ENCODE assay signal across 19 cellular contexts in the genomic region with DNA sequence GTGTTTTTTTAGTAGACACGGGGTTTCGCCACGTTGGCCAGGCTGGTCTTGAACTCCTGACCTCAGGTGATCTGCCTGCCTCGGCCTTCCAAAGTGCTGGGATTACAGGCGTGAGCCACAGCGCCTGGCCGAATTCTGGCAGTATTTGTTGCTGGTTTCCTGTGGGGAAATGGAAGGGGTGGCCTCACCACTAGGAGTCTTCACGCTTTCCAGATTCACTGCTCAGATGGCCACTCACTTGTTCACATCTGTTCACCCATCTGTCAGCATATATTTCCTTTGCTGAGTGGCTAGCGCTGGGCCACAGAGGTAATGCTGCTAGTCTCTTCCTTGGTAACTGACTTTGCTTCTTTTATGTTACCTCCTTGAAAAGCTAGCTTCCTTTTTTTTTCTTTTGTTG. TPM values are rescaled to one million over a fixed set of nuclear protein-coding genes. Genes with fewer than 3 reads are reported as not detected.
DNase-seq lines count a peak whose midpoint lies in the region; ATAC-seq, FAIRE-seq and TF ChIP-seq lines count a peak whose summit lies in the region.
"Had no signal": no experiment of that assay in that cellular context is flagged by ENCODE, and none has a peak within 500 bp of the region (broad histone marks: within the 10 kb centered on the region; RNA-seq: fewer than 3 reads in every experiment).

No MANE protein-coding gene starts in this region.

- POLR2A ChIA-PET in endothelial cell of umbilical vein (lab: Charles Lee), result no interaction called here

- DNase-seq in NCI-H1694 (lab: John Stamatoyannopoulos, UW) (peak; percentile 20), NCI-H82 treated with DMSO at 0.1 percent for 48 hours (lab: John Stamatoyannopoulos, UW; ENCODE audit: unreplicated experiment) (peak; percentile 88), endothelial cell of umbilical vein (ENCODE audit: low read depth, low spot score) (peak; percentile 19), GM13976 (ENCODE audit: low spot score) (no peak)
- no peak for DNase-seq in effector memory CD4-positive, alpha-beta T cell
- DNase-seq in stimulated activated CD4-positive, alpha-beta T cell treated with anti-CD3 and anti-CD28 coated beads, Interleukin-4, amount 100 ng/mL, for 1 hour, result no peak
- DNase-seq: BE2C; Calu3; CD4-positive, alpha-beta memory T cell; DMS79; NCI-H187 treated with DMSO at 0.1 percent for 48 hours; NCI-H345; NCI-H526 treated with DMSO at 0.1 percent for 48 hours; NK-92 treated with Interleukin-12 subunit alpha and Interleukin-12 subunit beta, amount 100 ng/mL, for 24 hours; Peyer's patch had no signal

- H3K4me1 ChIP-seq in BLaER1 treated with 17β-estradiol and CSF1 and Interleukin-3, amounts not matched to agents 10 nM and 100 nM, result peaks cover 14 to 81% (median 69%) of the 10 kb centered on the region in 10 experiments; a peak in 18 of 20 replicates
- H3K4me1 ChIP-seq in endothelial cell of umbilical vein (ENCODE audit: control insufficient read depth, extremely low read depth, insufficient read depth, low read length), result no peaks in the 10 kb centered on the region
- H3K4me1 ChIP-seq in effector memory CD4-positive, alpha-beta T cell (ENCODE audit: control insufficient read depth, insufficient read depth, low read length, poor library complexity, severe bottlenecking), result peaks cover 7% of the 10 kb centered on the region
- H3K4me1 ChIP-seq: BE2C had no signal

- peaks cover 8 to 18% (median 12%) of the 10 kb centered on the region in 11 experiments for H3K9me3 ChIP-seq in BLaER1 treated with 17β-estradiol and CSF1 and Interleukin-3, amounts not matched to agents 10 nM and 100 nM (replicated peaks in 1 of 11)
- no peaks in the 10 kb centered on the region for H3K9me3 ChIP-seq in endothelial cell of umbilical vein (replicated peaks; ENCODE audit: control insufficient read depth, insufficient read depth, low read length)
- no peaks in the 10 kb centered on the region for H3K9me3 ChIP-seq in effector memory CD4-positive, alpha-beta T cell (ENCODE audit: control insufficient read depth, low read length)
- H3K9me3 ChIP-seq: BE2C had no signal

- no peak for ATAC-seq in GM19324 (IDR thresholded peaks at IDR 0.05; ENCODE audit: low FRiP score, unreplicated experiment)
- ATAC-seq: Right ventricle myocardium inferior had no signal

- no peak overlapping the region for H3K4me3 ChIP-seq in BLaER1 treated with 17β-estradiol and CSF1 and Interleukin-3, amounts not matched to agents 10 nM and 100 nM
- no peak overlapping the region for H3K4me3 ChIP-seq in endothelial cell of umbilical vein (replicated peaks in 1 of 3; ENCODE audit: insufficient read depth in 1 of 3, low read depth in 1 of 3, low read length in 3 of 3)
- H3K4me3 ChIP-seq in effector memory CD4-positive, alpha-beta T cell (ENCODE audit: insufficient read depth, low read depth, low read length, poor library complexity, severe bottlenecking), result no peak overlapping the region
- H3K4me3 ChIP-seq: Peyer's patch had no signal

- H2AFZ ChIP-seq in endothelial cell of umbilical vein (ENCODE audit: low read depth, low read length), result no peak overlapping the region

- TF ChIP-seq CTCF in endothelial cell of umbilical vein (IDR thresholded peaks at IDR 0.05; ENCODE audit: extremely low read depth in 1 of 2, insufficient read depth in 1 of 2, low read depth in 1 of 2, low read length in 2 of 2), result peak in 1 of 2 donors; percentile 21
- no peak for TF ChIP-seq CTCF in GM13976 (IDR thresholded peaks at IDR 0.05; ENCODE audit: borderline replicate concordance, control extremely low read depth, extremely low read depth, insufficient read depth, missing control alignments)

- peak overlapping the region in 6 of 11 experiments; percentile 24 to 89 (median 82); a peak in 8 of 22 replicates for H3K4me2 ChIP-seq in BLaER1 treated with 17β-estradiol and CSF1 and Interleukin-3, amounts not matched to agents 10 nM and 100 nM
- H3K4me2 ChIP-seq in endothelial cell of umbilical vein (ENCODE audit: insufficient read depth, low read length), result no peak overlapping the region

- no peaks in the 10 kb centered on the region for H3K9me1 ChIP-seq in endothelial cell of umbilical vein (replicated peaks; ENCODE audit: control insufficient read depth, extremely low read depth, insufficient read depth, low read length)

- no peak for FAIRE-seq in endothelial cell of umbilical vein (lab: Jason Lieb, UNC)
- FAIRE-seq: A204.1 had no signal

- no peaks in the 10 kb centered on the region for H4K20me1 ChIP-seq in BLaER1 treated with 17β-estradiol and CSF1 and Interleukin-3, amounts not matched to agents 10 nM and 100 nM
- no peaks in the 10 kb centered on the region for H4K20me1 ChIP-seq in endothelial cell of umbilical vein (replicated peaks; ENCODE audit: control insufficient read depth, extremely low read depth, insufficient read depth, low read length)

- dilution Hi-C loops in endothelial cell of umbilical vein (cut with MboI; ENCODE audit: extremely low pct_ligation_motif_present, low sequenced_read_pairs), result no loop called here

- no peak overlapping the region for H3K9ac ChIP-seq in BLaER1 treated with 17β-estradiol and CSF1 and Interleukin-3, amounts not matched to agents 10 nM and 100 nM
- no peak overlapping the region for H3K9ac ChIP-seq in endothelial cell of umbilical vein (replicated peaks; ENCODE audit: extremely low read depth, insufficient read depth, low read length)

- no peaks in the 10 kb centered on the region for H3K27me3 ChIP-seq in BLaER1 treated with 17β-estradiol and CSF1 and Interleukin-3, amounts not matched to agents 10 nM and 100 nM
- no peaks in the 10 kb centered on the region for H3K27me3 ChIP-seq in endothelial cell of umbilical vein (ENCODE audit: control insufficient read depth in 2 of 2, insufficient read depth in 2 of 2, low read length in 2 of 2)
- no peaks in the 10 kb centered on the region for H3K27me3 ChIP-seq in effector memory CD4-positive, alpha-beta T cell (replicated peaks; ENCODE audit: control insufficient read depth, insufficient read depth, low read length, poor library complexity, severe bottlenecking)
- H3K27me3 ChIP-seq: BE2C, Peyer's patch had no signal

- no peak overlapping the region for H3K27ac ChIP-seq in BLaER1 treated with 17β-estradiol and CSF1 and Interleukin-3, amounts not matched to agents 10 nM and 100 nM
- no peak overlapping the region for H3K27ac ChIP-seq in endothelial cell of umbilical vein (ENCODE audit: insufficient read depth, low read depth, low read length)
- no peak overlapping the region for H3K27ac ChIP-seq in effector memory CD4-positive, alpha-beta T cell (ENCODE audit: insufficient read depth, low read length, poor library complexity, severe bottlenecking)
- H3K27ac ChIP-seq: Peyer's patch had no signal

- intact Hi-C loops in endothelial cell of umbilical vein (cut with micrococcal nuclease), result no loop called here

- TF ChIP-seq POLR2A in endothelial cell of umbilical vein (IDR thresholded peaks at IDR 0.05; ENCODE audit: low read depth, low read length), result no peak

- in situ Hi-C loops in GM13976 (cut with MboI; ENCODE audit: low sequenced_read_pairs, unreplicated experiment), result loop anchor here (10.0 kb wide), 1 partner anchor 469 kb away; no protein-coding TSS in a partner anchor

- CTCF ChIA-PET in endothelial cell of umbilical vein (lab: Charles Lee), result interaction anchor here (0.6 to 7.7 kb wide), 3 partner anchors 47 to 469 kb away, joined by 3 to 111 read pairs (median 10); no protein-coding TSS in a partner anchor

- no peaks in the 10 kb centered on the region for H3K79me2 ChIP-seq in endothelial cell of umbilical vein (ENCODE audit: control insufficient read depth, insufficient read depth, low read length)

- no TSS peak for BruUV-seq in endothelial cell of umbilical vein (replicated peaks; lab: Mats Ljungman, UMichigan)

- H3K36me3 ChIP-seq in BLaER1 treated with 17β-estradiol and CSF1 and Interleukin-3, amounts not matched to agents 10 nM and 100 nM, result no peaks in the 10 kb centered on the region; a peak in 2 of 22 replicates
- H3K36me3 ChIP-seq in endothelial cell of umbilical vein (ENCODE audit: control insufficient read depth in 2 of 2, extremely low read depth in 1 of 2, insufficient read depth in 2 of 2, low read length in 2 of 2), result no peaks in the 10 kb centered on the region
- H3K36me3 ChIP-seq in effector memory CD4-positive, alpha-beta T cell (ENCODE audit: control insufficient read depth, insufficient read depth, low read length), result no peaks in the 10 kb centered on the region
- H3K36me3 ChIP-seq: BE2C, Peyer's patch had no signal

TF ChIP-seq in endothelial cell of umbilical vein, 7 proteins besides CTCF, POLR2A, EP300 and RAD21:
- TF ChIP-seq, protein P1, sequence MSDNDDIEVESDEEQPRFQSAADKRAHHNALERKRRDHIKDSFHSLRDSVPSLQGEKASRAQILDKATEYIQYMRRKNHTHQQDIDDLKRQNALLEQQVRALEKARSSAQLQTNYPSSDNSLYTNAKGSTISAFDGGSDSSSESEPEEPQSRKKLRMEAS (IDR thresholded peaks at IDR 0.05; ENCODE audit: insufficient read depth, insufficient read length), result no peak
- TF ChIP-seq FOS (IDR thresholded peaks at IDR 0.05; ENCODE audit: borderline replicate concordance, insufficient read depth, low read length), result no peak
- TF ChIP-seq EZH2 (IDR thresholded peaks at IDR 0.05; ENCODE audit: borderline replicate concordance, low read depth, low read length, severe bottlenecking), result no peak
- no peak for TF ChIP-seq POLR2AphosphoS5 (IDR thresholded peaks at IDR 0.05; ENCODE audit: insufficient read depth, low read depth, low read length)

RNA-seq across cellular contexts. Expression of a gene that starts 27.2 kb away (rescaled TPM):
- 9.8 and 11.5 TPM in 2 replicates for total RNA-seq in endothelial cell of umbilical vein
- 20.2 and 25.8 TPM in 2 replicates for polyA plus RNA-seq in endothelial cell of umbilical vein
- 12.9 and 14.7 TPM in 2 replicates for polyA plus RNA-seq in endothelial cell of umbilical vein (2011; cell fraction: cytosol; rRNA removed)
- polyA plus RNA-seq in endothelial cell of umbilical vein (2011; cell fraction: nucleus; rRNA removed), result 7.2 and 7.3 TPM in 2 replicates
- 12.1 and 12.6 TPM in 2 replicates for polyA plus RNA-seq in endothelial cell of umbilical vein (2012)
- polyA minus RNA-seq in endothelial cell of umbilical vein, result 9.8 and 10.8 TPM in 2 replicates
- 7.7 TPM for polyA minus RNA-seq in endothelial cell of umbilical vein (2011; cell fraction: cytosol; rRNA and poly(A)+ RNA removed)
- 3.3 and 4.4 TPM in 2 replicates for polyA minus RNA-seq in endothelial cell of umbilical vein (2011; cell fraction: nucleus; rRNA and poly(A)+ RNA removed)

RNA-seq across cellular contexts. Expression of a gene that starts 53.5 kb away (rescaled TPM):
- 26.1 and 29.6 TPM in 2 replicates for total RNA-seq in endothelial cell of umbilical vein
- 3.5 and 6.8 TPM in 2 replicates for polyA plus RNA-seq in endothelial cell of umbilical vein
- polyA plus RNA-seq in endothelial cell of umbilical vein (2011; cell fraction: cytosol; rRNA removed), result 5.7 and 7.4 TPM in 2 replicates
- 19.5 and 21.7 TPM in 2 replicates for polyA plus RNA-seq in endothelial cell of umbilical vein (2011; cell fraction: nucleus; rRNA removed)
- 10.9 and 11.6 TPM in 2 replicates for polyA plus RNA-seq in endothelial cell of umbilical vein (2012)
- polyA minus RNA-seq in endothelial cell of umbilical vein, result 51.5 and 62.3 TPM in 2 replicates
- 17.2 TPM for polyA minus RNA-seq in endothelial cell of umbilical vein (2011; cell fraction: cytosol; rRNA and poly(A)+ RNA removed)
- polyA minus RNA-seq in endothelial cell of umbilical vein (2011; cell fraction: nucleus; rRNA and poly(A)+ RNA removed), result 93.7 and 128 TPM in 2 replicates

Comparison
In these comparisons a context has a peak if more than half of its experiments do, and no peak if none do; other contexts are left out.
1. DNase-seq: peak in NCI-H1694 (single experiment), NCI-H82 treated with DMSO at 0.1 percent for 48 hours (single experiment) and endothelial cell of umbilical vein (single experiment); none in effector memory CD4-positive, alpha-beta T cell (0 of 3), stimulated activated CD4-positive, alpha-beta T cell treated with anti-CD3 and anti-CD28 coated beads, Interleukin-4, amount 100 ng/mL, for 1 hour (single experiment) and GM13976 (single experiment).